In the genomic region with DNA sequence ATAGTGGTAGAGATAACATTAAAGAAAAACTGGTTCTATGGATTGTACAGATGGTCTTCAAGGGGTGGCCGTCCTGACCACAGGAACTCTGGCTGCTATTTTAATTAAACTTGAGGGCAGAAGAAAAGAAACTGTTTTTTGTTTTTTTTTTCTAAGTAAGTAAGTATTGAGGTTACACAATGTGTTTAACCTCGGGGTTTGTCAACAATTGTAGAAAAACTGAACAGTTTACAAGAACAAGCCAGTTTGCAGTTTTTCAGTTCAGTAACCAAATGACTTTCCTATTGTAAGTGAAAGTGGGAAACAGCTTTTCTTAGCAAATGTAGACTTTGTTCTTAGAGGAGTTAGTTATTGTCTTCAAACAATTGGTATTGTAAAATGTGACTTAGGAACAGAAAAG, we compare ENCODE assay signal across 1 cellular context.
TF ChIP-seq lines count a peak whose summit lies in the region.

No MANE protein-coding gene starts in this region.

TF ChIP-seq in HepG2, 621 proteins besides CTCF, POLR2A, EP300 and RAD21 (continued from another document and continues in another):
- TF ChIP-seq, protein P1, sequence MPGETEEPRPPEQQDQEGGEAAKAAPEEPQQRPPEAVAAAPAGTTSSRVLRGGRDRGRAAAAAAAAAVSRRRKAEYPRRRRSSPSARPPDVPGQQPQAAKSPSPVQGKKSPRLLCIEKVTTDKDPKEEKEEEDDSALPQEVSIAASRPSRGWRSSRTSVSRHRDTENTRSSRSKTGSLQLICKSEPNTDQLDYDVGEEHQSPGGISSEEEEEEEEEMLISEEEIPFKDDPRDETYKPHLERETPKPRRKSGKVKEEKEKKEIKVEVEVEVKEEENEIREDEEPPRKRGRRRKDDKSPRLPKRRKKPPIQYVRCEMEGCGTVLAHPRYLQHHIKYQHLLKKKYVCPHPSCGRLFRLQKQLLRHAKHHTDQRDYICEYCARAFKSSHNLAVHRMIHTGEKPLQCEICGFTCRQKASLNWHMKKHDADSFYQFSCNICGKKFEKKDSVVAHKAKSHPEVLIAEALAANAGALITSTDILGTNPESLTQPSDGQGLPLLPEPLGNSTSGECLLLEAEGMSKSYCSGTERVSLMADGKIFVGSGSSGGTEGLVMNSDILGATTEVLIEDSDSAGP (CRISPR knock-in tag; IDR thresholded peaks at IDR 0.05; ENCODE audit: borderline replicate concordance): no peak
- TF ChIP-seq ZNF343 (CRISPR knock-in tag; IDR thresholded peaks at IDR 0.05) (no peak), IRF2 (CRISPR knock-in tag; IDR thresholded peaks at IDR 0.05) (no peak), EHMT2 (IDR thresholded peaks at IDR 0.05; ENCODE audit: borderline replicate concordance, low read depth, low read length) (no peak), ZNF34 (CRISPR knock-in tag; IDR thresholded peaks at IDR 0.05; ENCODE audit: borderline replicate concordance) (no peak), U2AF1 (optimal IDR thresholded peaks at IDR 0.05; ENCODE audit: low read depth, low read length) (no peak), CEBPB (IDR thresholded peaks at IDR 0.05; ENCODE audit: borderline replicate concordance, low read depth, low read length) (peak; percentile 31; the same call in 1 of the 2 replicates), ZNF17 (CRISPR knock-in tag; IDR thresholded peaks at IDR 0.05) (no peak), KLF11 (CRISPR knock-in tag; IDR thresholded peaks at IDR 0.05) (no peak), ZNF678 (CRISPR knock-in tag; IDR thresholded peaks at IDR 0.05) (no peak), TAF15 (IDR thresholded peaks at IDR 0.05; ENCODE audit: low read depth, low read length, poor library complexity, severe bottlenecking) (no peak), PRMT3 (CRISPR knock-in tag; IDR thresholded peaks at IDR 0.05; ENCODE audit: borderline replicate concordance, low read depth) (no peak), ARNT2 (CRISPR knock-in tag; IDR thresholded peaks at IDR 0.05; ENCODE audit: low read depth) (no peak), TSC22D2 (CRISPR knock-in tag; IDR thresholded peaks at IDR 0.05; ENCODE audit: borderline replicate concordance) (no peak), ADNP (CRISPR knock-in tag; IDR thresholded peaks at IDR 0.05) (no peak), NR2F6 (IDR thresholded peaks at IDR 0.05) (peak; percentile 54; the same call in 1 of the 2 replicates), NR2F6 (CRISPR knock-in tag; IDR thresholded peaks at IDR 0.05) (0 out of 2 replicates have a peak, but pooled peaks have one; percentile 7), RARA (CRISPR knock-in tag; IDR thresholded peaks at IDR 0.05) (peak; percentile 52), KDM3A (CRISPR knock-in tag; IDR thresholded peaks at IDR 0.05; ENCODE audit: low read depth) (no peak), EED (CRISPR knock-in tag; IDR thresholded peaks at IDR 0.05) (no peak), DPF2 (CRISPR knock-in tag; IDR thresholded peaks at IDR 0.05; ENCODE audit: borderline replicate concordance, low read depth) (no peak), ZFYVE20 (CRISPR knock-in tag; IDR thresholded peaks at IDR 0.05; ENCODE audit: borderline replicate concordance, low read depth) (no peak), HMG20A (CRISPR knock-in tag; IDR thresholded peaks at IDR 0.05; ENCODE audit: borderline replicate concordance) (peak; percentile 61), AGO1 (IDR thresholded peaks at IDR 0.05; ENCODE audit: low read depth, low read length, poor library complexity, severe bottlenecking) (no peak), FOXP1 (IDR thresholded peaks at IDR 0.05) (no peak), FOXP1 (CRISPR knock-in tag; IDR thresholded peaks at IDR 0.05) (peak; percentile 90), EEA1 (CRISPR knock-in tag; IDR thresholded peaks at IDR 0.05; ENCODE audit: borderline replicate concordance) (no peak), RCOR2 (CRISPR knock-in tag; IDR thresholded peaks at IDR 0.05) (0 out of 2 replicates have a peak, but pooled peaks have one; percentile 38), ZNF317 (CRISPR knock-in tag; IDR thresholded peaks at IDR 0.05) (no peak)
- TF ChIP-seq, protein P2, sequence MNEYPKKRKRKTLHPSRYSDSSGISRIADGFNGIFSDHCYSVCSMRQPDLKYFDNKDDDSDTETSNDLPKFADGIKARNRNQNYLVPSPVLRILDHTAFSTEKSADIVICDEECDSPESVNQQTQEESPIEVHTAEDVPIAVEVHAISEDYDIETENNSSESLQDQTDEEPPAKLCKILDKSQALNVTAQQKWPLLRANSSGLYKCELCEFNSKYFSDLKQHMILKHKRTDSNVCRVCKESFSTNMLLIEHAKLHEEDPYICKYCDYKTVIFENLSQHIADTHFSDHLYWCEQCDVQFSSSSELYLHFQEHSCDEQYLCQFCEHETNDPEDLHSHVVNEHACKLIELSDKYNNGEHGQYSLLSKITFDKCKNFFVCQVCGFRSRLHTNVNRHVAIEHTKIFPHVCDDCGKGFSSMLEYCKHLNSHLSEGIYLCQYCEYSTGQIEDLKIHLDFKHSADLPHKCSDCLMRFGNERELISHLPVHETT (CRISPR knock-in tag; conservative IDR thresholded peaks at IDR 0.05): no peak
- TF ChIP-seq, protein P3, sequence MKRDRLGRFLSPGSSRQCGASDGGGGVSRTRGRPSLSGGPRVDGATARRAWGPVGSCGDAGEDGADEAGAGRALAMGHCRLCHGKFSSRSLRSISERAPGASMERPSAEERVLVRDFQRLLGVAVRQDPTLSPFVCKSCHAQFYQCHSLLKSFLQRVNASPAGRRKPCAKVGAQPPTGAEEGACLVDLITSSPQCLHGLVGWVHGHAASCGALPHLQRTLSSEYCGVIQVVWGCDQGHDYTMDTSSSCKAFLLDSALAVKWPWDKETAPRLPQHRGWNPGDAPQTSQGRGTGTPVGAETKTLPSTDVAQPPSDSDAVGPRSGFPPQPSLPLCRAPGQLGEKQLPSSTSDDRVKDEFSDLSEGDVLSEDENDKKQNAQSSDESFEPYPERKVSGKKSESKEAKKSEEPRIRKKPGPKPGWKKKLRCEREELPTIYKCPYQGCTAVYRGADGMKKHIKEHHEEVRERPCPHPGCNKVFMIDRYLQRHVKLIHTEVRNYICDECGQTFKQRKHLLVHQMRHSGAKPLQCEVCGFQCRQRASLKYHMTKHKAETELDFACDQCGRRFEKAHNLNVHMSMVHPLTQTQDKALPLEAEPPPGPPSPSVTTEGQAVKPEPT (CRISPR knock-in tag; IDR thresholded peaks at IDR 0.05; ENCODE audit: low read depth): no peak
- TF ChIP-seq, protein P4, sequence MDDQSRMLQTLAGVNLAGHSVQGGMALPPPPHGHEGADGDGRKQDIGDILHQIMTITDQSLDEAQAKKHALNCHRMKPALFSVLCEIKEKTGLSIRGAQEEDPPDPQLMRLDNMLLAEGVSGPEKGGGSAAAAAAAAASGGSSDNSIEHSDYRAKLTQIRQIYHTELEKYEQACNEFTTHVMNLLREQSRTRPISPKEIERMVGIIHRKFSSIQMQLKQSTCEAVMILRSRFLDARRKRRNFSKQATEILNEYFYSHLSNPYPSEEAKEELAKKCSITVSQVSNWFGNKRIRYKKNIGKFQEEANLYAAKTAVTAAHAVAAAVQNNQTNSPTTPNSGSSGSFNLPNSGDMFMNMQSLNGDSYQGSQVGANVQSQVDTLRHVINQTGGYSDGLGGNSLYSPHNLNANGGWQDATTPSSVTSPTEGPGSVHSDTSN (CRISPR knock-in tag; IDR thresholded peaks at IDR 0.05; ENCODE audit: borderline replicate concordance): no peak
- TF ChIP-seq, protein P5, sequence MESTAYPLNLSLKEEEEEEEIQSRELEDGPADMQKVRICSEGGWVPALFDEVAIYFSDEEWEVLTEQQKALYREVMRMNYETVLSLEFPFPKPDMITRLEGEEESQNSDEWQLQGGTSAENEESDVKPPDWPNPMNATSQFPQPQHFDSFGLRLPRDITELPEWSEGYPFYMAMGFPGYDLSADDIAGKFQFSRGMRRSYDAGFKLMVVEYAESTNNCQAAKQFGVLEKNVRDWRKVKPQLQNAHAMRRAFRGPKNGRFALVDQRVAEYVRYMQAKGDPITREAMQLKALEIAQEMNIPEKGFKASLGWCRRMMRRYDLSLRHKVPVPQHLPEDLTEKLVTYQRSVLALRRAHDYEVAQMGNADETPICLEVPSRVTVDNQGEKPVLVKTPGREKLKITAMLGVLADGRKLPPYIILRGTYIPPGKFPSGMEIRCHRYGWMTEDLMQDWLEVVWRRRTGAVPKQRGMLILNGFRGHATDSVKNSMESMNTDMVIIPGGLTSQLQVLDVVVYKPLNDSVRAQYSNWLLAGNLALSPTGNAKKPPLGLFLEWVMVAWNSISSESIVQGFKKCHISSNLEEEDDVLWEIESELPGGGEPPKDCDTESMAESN (CRISPR knock-in tag; conservative IDR thresholded peaks at IDR 0.05): no peak
- TF ChIP-seq, protein P6, sequence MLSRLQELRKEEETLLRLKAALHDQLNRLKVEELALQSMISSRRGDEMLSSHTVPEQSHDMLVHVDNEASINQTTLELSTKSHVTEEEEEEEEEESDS (CRISPR knock-in tag; IDR thresholded peaks at IDR 0.05; ENCODE audit: borderline replicate concordance): no peak
- TF ChIP-seq, protein P7, sequence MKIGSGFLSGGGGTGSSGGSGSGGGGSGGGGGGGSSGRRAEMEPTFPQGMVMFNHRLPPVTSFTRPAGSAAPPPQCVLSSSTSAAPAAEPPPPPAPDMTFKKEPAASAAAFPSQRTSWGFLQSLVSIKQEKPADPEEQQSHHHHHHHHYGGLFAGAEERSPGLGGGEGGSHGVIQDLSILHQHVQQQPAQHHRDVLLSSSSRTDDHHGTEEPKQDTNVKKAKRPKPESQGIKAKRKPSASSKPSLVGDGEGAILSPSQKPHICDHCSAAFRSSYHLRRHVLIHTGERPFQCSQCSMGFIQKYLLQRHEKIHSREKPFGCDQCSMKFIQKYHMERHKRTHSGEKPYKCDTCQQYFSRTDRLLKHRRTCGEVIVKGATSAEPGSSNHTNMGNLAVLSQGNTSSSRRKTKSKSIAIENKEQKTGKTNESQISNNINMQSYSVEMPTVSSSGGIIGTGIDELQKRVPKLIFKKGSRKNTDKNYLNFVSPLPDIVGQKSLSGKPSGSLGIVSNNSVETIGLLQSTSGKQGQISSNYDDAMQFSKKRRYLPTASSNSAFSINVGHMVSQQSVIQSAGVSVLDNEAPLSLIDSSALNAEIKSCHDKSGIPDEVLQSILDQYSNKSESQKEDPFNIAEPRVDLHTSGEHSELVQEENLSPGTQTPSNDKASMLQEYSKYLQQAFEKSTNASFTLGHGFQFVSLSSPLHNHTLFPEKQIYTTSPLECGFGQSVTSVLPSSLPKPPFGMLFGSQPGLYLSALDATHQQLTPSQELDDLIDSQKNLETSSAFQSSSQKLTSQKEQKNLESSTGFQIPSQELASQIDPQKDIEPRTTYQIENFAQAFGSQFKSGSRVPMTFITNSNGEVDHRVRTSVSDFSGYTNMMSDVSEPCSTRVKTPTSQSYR (CRISPR knock-in tag; IDR thresholded peaks at IDR 0.05; ENCODE audit: borderline replicate concordance): no peak
- TF ChIP-seq, protein P8, sequence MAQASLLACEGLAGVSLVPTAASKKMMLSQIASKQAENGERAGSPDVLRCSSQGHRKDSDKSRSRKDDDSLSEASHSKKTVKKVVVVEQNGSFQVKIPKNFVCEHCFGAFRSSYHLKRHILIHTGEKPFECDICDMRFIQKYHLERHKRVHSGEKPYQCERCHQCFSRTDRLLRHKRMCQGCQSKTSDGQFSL (CRISPR knock-in tag; IDR thresholded peaks at IDR 0.05): no peak
- TF ChIP-seq, protein P9, sequence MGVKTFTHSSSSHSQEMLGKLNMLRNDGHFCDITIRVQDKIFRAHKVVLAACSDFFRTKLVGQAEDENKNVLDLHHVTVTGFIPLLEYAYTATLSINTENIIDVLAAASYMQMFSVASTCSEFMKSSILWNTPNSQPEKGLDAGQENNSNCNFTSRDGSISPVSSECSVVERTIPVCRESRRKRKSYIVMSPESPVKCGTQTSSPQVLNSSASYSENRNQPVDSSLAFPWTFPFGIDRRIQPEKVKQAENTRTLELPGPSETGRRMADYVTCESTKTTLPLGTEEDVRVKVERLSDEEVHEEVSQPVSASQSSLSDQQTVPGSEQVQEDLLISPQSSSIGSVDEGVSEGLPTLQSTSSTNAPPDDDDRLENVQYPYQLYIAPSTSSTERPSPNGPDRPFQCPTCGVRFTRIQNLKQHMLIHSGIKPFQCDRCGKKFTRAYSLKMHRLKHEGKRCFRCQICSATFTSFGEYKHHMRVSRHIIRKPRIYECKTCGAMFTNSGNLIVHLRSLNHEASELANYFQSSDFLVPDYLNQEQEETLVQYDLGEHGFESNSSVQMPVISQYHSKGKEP (CRISPR knock-in tag; IDR thresholded peaks at IDR 0.05): no peak
- TF ChIP-seq, protein P10, sequence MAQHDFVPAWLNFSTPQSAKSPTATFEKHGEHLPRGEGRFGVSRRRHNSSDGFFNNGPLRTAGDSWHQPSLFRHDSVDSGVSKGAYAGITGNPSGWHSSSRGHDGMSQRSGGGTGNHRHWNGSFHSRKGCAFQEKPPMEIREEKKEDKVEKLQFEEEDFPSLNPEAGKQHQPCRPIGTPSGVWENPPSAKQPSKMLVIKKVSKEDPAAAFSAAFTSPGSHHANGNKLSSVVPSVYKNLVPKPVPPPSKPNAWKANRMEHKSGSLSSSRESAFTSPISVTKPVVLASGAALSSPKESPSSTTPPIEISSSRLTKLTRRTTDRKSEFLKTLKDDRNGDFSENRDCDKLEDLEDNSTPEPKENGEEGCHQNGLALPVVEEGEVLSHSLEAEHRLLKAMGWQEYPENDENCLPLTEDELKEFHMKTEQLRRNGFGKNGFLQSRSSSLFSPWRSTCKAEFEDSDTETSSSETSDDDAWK (CRISPR knock-in tag; IDR thresholded peaks at IDR 0.05): no peak
- TF ChIP-seq, protein P11, sequence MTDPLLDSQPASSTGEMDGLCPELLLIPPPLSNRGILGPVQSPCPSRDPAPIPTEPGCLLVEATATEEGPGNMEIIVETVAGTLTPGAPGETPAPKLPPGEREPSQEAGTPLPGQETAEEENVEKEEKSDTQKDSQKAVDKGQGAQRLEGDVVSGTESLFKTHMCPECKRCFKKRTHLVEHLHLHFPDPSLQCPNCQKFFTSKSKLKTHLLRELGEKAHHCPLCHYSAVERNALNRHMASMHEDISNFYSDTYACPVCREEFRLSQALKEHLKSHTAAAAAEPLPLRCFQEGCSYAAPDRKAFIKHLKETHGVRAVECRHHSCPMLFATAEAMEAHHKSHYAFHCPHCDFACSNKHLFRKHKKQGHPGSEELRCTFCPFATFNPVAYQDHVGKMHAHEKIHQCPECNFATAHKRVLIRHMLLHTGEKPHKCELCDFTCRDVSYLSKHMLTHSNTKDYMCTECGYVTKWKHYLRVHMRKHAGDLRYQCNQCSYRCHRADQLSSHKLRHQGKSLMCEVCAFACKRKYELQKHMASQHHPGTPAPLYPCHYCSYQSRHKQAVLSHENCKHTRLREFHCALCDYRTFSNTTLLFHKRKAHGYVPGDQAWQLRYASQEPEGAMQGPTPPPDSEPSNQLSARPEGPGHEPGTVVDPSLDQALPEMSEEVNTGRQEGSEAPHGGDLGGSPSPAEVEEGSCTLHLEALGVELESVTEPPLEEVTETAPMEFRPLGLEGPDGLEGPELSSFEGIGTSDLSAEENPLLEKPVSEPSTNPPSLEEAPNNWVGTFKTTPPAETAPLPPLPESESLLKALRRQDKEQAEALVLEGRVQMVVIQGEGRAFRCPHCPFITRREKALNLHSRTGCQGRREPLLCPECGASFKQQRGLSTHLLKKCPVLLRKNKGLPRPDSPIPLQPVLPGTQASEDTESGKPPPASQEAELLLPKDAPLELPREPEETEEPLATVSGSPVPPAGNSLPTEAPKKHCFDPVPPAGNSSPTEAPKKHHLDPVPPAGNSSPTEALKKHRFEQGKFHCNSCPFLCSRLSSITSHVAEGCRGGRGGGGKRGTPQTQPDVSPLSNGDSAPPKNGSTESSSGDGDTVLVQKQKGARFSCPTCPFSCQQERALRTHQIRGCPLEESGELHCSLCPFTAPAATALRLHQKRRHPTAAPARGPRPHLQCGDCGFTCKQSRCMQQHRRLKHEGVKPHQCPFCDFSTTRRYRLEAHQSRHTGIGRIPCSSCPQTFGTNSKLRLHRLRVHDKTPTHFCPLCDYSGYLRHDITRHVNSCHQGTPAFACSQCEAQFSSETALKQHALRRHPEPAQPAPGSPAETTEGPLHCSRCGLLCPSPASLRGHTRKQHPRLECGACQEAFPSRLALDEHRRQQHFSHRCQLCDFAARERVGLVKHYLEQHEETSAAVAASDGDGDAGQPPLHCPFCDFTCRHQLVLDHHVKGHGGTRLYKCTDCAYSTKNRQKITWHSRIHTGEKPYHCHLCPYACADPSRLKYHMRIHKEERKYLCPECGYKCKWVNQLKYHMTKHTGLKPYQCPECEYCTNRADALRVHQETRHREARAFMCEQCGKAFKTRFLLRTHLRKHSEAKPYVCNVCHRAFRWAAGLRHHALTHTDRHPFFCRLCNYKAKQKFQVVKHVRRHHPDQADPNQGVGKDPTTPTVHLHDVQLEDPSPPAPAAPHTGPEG (CRISPR knock-in tag; IDR thresholded peaks at IDR 0.05): no peak
